8 cellular contexts compared by ENCODE assay signal in the genomic region with DNA sequence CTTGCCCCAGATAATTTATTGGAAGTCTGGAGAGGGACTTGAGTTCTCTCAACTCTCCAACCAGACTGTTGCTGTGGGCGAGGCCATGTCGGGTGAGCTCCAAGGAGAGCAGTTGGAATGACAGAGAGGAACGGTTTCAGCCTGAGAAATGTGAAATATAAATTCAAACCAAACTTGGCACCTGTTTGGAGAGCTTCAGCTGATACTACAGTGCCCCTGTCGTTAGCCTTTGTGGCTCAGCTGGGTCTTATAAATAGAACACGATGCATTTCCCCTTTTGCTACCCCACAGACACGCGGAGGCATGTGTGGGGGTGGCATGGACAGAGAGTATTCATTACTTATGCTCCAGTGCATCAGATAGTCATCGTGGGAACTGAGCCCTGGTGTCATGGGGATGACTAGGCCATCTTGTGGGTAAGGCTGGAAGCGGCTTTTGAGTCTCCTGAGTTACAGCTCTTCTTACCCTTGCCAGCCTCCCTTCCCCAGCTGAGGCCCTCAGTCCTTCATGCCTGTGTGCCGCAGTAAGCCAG.
DNase-seq lines count a peak whose midpoint lies in the region; ATAC-seq lines count a peak whose summit lies in the region.

No MANE protein-coding gene starts in this region.

- DNase-seq in NK-92 treated with Interleukin-12 subunit alpha and Interleukin-12 subunit beta, amount 100 ng/mL, for 24 hours (lab: John Stamatoyannopoulos, UW), result peak; percentile 45
- DNase-seq in NK-92 (lab: John Stamatoyannopoulos, UW; ENCODE audit: unreplicated experiment) (no peak), RKO (ENCODE audit: low spot score) (peak; percentile 38), amniotic epithelial cell (ENCODE audit: low read depth) (peak; percentile 97), iris pigment epithelial cell (ENCODE audit: low read depth) (peak; percentile 84), NCI-H128 (lab: John Stamatoyannopoulos, UW; ENCODE audit: unreplicated experiment) (no peak)
- peak; percentile 49 to 58 for DNase-seq in stimulated activated CD8-positive, alpha-beta memory T cell treated with anti-CD3 and anti-CD28 coated beads, Interleukin-15, amount 100 ng/mL, for 4 hours (ENCODE audit: low read depth in 2 of 2)

- peak; percentile 50 for ATAC-seq in HG02943 (IDR thresholded peaks at IDR 0.05; ENCODE audit: low read depth, unreplicated experiment)

Comparison
In these comparisons a context has a peak if more than half of its experiments do, and no peak if none do; other contexts are left out.
1. DNase-seq: peak in NK-92 treated with Interleukin-12 subunit alpha and Interleukin-12 subunit beta, amount 100 ng/mL, for 24 hours (single experiment), RKO (single experiment), amniotic epithelial cell (single experiment), iris pigment epithelial cell (single experiment) and stimulated activated CD8-positive, alpha-beta memory T cell treated with anti-CD3 and anti-CD28 coated beads, Interleukin-15, amount 100 ng/mL, for 4 hours (2 of 2); none in NK-92 (single experiment) and NCI-H128 (single experiment).